ENCODE assay signal across 1 cellular context in the genomic region with DNA sequence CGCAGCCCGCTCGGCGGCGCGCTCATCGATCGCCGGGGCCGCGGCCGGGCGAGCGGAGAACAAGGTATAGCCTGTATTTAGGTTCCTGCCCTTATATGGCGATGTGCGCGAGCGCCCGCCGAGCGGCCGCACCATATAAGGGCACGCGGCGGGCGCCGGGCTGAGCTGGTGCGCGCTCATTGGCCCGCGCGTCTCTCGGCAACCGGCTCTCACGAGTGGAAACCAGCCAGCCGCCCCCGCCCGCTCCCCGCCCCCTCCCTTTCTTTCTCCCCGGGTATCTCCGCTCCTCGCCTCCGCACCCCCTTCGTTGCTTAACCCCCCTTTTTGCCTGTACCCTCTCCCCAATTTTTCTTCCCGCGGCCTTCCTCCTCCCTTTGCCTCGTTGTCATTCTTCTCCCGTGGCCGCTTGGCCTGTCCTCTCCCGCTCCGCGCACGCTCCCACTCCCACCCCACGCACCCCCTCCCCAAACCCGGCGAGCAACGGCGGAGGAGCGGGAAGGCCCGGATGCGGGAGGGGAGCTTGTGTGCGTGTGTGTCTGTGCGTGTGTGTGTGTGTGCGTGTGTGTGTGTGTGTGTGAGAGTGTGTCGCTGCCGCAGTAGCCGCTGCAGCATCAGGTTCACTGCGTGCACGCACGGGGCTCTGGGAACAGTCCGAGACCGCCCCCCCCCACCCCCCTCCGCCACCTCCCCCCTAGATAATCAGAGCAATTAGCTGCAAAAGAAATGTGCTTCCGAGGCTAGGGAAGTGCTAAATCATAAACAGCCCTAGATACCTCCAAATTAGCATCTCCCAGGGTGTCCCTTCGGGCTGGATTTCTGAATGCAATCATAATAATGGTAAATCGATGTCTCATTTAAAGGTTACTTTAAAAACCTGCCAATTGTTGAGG.
A peak's percentile ranks its signal among the peaks of the same experiment; 100 is the strongest.
TF ChIP-seq lines count a peak whose summit lies in the region.

No MANE protein-coding gene starts in this region.

TF ChIP-seq in HepG2, 621 proteins besides CTCF, POLR2A, EP300 and RAD21 (continues in another document):
- TF ChIP-seq HOXA7 (CRISPR knock-in tag; IDR thresholded peaks at IDR 0.05) = no peak
- TF ChIP-seq ZNF180 (CRISPR knock-in tag; IDR thresholded peaks at IDR 0.05; ENCODE audit: borderline replicate concordance, low read depth) = no peak
- no peak for TF ChIP-seq HCFC1 (IDR thresholded peaks at IDR 0.05; ENCODE audit: low read depth, low read length)
- no peak for TF ChIP-seq ZNF12 (CRISPR knock-in tag; IDR thresholded peaks at IDR 0.05)
- TF ChIP-seq ZFX (CRISPR knock-in tag; IDR thresholded peaks at IDR 0.05; ENCODE audit: low read depth) = 0 out of 2 replicates have a peak, but pooled peaks have one; percentile 19
- TF ChIP-seq RFX3 (CRISPR knock-in tag; IDR thresholded peaks at IDR 0.05) = peak; percentile 61
- no peak for TF ChIP-seq CHD4 (IDR thresholded peaks at IDR 0.05; ENCODE audit: borderline replicate concordance, low read length)
- TF ChIP-seq GATAD1 (CRISPR knock-in tag; IDR thresholded peaks at IDR 0.05) = 0 out of 2 replicates have a peak, but pooled peaks have one; percentile 5
- TF ChIP-seq TARDBP (CRISPR knock-in tag; IDR thresholded peaks at IDR 0.05) = no peak
- TF ChIP-seq ZFP36 (IDR thresholded peaks at IDR 0.05; ENCODE audit: borderline replicate concordance, low read depth, low read length, partially characterized antibody) = peak; percentile 96
- TF ChIP-seq SRSF1 (optimal IDR thresholded peaks at IDR 0.05; ENCODE audit: low read depth, low read length) = no peak
- no peak for TF ChIP-seq KLF12 (CRISPR knock-in tag; IDR thresholded peaks at IDR 0.05; ENCODE audit: borderline replicate concordance)
- TF ChIP-seq, protein P1, sequence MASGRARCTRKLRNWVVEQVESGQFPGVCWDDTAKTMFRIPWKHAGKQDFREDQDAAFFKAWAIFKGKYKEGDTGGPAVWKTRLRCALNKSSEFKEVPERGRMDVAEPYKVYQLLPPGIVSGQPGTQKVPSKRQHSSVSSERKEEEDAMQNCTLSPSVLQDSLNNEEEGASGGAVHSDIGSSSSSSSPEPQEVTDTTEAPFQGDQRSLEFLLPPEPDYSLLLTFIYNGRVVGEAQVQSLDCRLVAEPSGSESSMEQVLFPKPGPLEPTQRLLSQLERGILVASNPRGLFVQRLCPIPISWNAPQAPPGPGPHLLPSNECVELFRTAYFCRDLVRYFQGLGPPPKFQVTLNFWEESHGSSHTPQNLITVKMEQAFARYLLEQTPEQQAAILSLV (CRISPR knock-in tag; IDR thresholded peaks at IDR 0.05; ENCODE audit: borderline replicate concordance) = no peak
- TF ChIP-seq ZNF570 (CRISPR knock-in tag; IDR thresholded peaks at IDR 0.05; ENCODE audit: borderline replicate concordance) = no peak
- TF ChIP-seq CEBPZ (IDR thresholded peaks at IDR 0.05; ENCODE audit: low read length) = no peak
- no peak for TF ChIP-seq HNF4A (CRISPR knock-in tag; IDR thresholded peaks at IDR 0.05)
- peak; percentile 75 for TF ChIP-seq PCBP1 (IDR thresholded peaks at IDR 0.05; ENCODE audit: borderline replicate concordance, low read depth, low read length)
- TF ChIP-seq NKX3-1 (CRISPR knock-in tag; IDR thresholded peaks at IDR 0.05) = no peak
- TF ChIP-seq KLF16 (CRISPR knock-in tag; IDR thresholded peaks at IDR 0.05) = no peak
- TF ChIP-seq FOXP4 (CRISPR knock-in tag; IDR thresholded peaks at IDR 0.05) = no peak
- TF ChIP-seq, protein P2, sequence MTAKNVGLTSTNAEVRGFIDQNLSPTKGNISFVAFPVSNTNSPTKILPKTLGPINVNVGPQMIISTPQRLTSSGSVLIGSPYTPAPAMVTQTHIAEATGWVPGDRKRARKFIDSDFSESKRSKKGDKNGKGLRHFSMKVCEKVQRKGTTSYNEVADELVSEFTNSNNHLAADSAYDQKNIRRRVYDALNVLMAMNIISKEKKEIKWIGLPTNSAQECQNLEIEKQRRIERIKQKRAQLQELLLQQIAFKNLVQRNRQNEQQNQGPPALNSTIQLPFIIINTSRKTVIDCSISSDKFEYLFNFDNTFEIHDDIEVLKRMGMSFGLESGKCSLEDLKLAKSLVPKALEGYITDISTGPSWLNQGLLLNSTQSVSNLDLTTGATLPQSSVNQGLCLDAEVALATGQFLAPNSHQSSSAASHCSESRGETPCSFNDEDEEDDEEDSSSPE (CRISPR knock-in tag; IDR thresholded peaks at IDR 0.05) = peak; percentile 63
- TF ChIP-seq, protein P3, sequence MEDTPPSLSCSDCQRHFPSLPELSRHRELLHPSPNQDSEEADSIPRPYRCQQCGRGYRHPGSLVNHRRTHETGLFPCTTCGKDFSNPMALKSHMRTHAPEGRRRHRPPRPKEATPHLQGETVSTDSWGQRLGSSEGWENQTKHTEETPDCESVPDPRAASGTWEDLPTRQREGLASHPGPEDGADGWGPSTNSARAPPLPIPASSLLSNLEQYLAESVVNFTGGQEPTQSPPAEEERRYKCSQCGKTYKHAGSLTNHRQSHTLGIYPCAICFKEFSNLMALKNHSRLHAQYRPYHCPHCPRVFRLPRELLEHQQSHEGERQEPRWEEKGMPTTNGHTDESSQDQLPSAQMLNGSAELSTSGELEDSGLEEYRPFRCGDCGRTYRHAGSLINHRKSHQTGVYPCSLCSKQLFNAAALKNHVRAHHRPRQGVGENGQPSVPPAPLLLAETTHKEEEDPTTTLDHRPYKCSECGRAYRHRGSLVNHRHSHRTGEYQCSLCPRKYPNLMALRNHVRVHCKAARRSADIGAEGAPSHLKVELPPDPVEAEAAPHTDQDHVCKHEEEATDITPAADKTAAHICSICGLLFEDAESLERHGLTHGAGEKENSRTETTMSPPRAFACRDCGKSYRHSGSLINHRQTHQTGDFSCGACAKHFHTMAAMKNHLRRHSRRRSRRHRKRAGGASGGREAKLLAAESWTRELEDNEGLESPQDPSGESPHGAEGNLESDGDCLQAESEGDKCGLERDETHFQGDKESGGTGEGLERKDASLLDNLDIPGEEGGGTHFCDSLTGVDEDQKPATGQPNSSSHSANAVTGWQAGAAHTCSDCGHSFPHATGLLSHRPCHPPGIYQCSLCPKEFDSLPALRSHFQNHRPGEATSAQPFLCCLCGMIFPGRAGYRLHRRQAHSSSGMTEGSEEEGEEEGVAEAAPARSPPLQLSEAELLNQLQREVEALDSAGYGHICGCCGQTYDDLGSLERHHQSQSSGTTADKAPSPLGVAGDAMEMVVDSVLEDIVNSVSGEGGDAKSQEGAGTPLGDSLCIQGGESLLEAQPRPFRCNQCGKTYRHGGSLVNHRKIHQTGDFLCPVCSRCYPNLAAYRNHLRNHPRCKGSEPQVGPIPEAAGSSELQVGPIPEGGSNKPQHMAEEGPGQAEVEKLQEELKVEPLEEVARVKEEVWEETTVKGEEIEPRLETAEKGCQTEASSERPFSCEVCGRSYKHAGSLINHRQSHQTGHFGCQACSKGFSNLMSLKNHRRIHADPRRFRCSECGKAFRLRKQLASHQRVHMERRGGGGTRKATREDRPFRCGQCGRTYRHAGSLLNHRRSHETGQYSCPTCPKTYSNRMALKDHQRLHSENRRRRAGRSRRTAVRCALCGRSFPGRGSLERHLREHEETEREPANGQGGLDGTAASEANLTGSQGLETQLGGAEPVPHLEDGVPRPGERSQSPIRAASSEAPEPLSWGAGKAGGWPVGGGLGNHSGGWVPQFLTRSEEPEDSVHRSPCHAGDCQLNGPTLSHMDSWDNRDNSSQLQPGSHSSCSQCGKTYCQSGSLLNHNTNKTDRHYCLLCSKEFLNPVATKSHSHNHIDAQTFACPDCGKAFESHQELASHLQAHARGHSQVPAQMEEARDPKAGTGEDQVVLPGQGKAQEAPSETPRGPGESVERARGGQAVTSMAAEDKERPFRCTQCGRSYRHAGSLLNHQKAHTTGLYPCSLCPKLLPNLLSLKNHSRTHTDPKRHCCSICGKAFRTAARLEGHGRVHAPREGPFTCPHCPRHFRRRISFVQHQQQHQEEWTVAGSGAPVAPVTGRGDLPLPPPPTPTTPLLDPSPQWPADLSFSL (CRISPR knock-in tag; IDR thresholded peaks at IDR 0.05) = peak; percentile 66
- TF ChIP-seq NFYC (CRISPR knock-in tag; IDR thresholded peaks at IDR 0.05) = peak; percentile 74
- TF ChIP-seq SP140L (CRISPR knock-in tag; IDR thresholded peaks at IDR 0.05; ENCODE audit: borderline replicate concordance) = no peak
- 0 out of 2 replicates have a peak, but pooled peaks have one; percentile 31 for TF ChIP-seq GZF1 (CRISPR knock-in tag; IDR thresholded peaks at IDR 0.05)
- TF ChIP-seq SMC3 (IDR thresholded peaks at IDR 0.05; ENCODE audit: low read length) = no peak
- no peak for TF ChIP-seq ZNF362 (CRISPR knock-in tag; IDR thresholded peaks at IDR 0.05; ENCODE audit: borderline replicate concordance)
- TF ChIP-seq, protein P4, sequence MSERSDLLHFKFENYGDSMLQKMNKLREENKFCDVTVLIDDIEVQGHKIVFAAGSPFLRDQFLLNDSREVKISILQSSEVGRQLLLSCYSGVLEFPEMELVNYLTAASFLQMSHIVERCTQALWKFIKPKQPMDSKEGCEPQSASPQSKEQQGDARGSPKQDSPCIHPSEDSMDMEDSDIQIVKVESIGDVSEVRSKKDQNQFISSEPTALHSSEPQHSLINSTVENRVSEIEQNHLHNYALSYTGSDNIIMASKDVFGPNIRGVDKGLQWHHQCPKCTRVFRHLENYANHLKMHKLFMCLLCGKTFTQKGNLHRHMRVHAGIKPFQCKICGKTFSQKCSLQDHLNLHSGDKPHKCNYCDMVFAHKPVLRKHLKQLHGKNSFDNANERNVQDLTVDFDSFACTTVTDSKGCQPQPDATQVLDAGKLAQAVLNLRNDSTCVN (CRISPR knock-in tag; IDR thresholded peaks at IDR 0.05; ENCODE audit: borderline replicate concordance) = peak; percentile 83; the same call in 1 of the 2 replicates
- no peak for TF ChIP-seq SP4 (CRISPR knock-in tag; IDR thresholded peaks at IDR 0.05)
- no peak for TF ChIP-seq PPARG (CRISPR knock-in tag; conservative IDR thresholded peaks at IDR 0.05)
- no peak for TF ChIP-seq ZSCAN9 (CRISPR knock-in tag; IDR thresholded peaks at IDR 0.05; ENCODE audit: borderline replicate concordance)
- no peak for TF ChIP-seq HES4 (CRISPR knock-in tag; IDR thresholded peaks at IDR 0.05; ENCODE audit: borderline replicate concordance)
- no peak for TF ChIP-seq GLI4 (CRISPR knock-in tag; IDR thresholded peaks at IDR 0.05; ENCODE audit: borderline replicate concordance)
- TF ChIP-seq ZNF230 (CRISPR knock-in tag; IDR thresholded peaks at IDR 0.05) = no peak
- peak; percentile 66 for TF ChIP-seq RFX1 (IDR thresholded peaks at IDR 0.05)
- no peak for TF ChIP-seq SUZ12 (IDR thresholded peaks at IDR 0.05; ENCODE audit: low read depth, low read length)
- peak; percentile 92 for TF ChIP-seq HNRNPK (IDR thresholded peaks at IDR 0.05; ENCODE audit: low read depth, low read length, poor library complexity, severe bottlenecking)
- TF ChIP-seq, protein P5, sequence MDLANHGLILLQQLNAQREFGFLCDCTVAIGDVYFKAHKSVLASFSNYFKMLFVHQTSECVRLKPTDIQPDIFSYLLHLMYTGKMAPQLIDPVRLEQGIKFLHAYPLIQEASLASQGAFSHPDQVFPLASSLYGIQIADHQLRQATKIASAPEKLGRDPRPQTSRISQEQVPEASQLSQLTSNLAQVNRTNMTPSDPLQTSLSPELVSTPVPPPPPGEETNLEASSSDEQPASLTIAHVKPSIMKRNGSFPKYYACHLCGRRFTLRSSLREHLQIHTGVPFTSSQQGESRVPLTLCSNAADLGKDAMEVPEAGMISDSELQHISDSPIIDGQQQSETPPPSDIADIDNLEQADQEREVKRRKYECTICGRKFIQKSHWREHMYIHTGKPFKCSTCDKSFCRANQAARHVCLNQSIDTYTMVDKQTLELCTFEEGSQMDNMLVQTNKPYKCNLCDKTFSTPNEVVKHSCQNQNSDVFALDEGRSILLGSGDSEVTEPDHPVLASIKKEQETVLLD (CRISPR knock-in tag; IDR thresholded peaks at IDR 0.05; ENCODE audit: low read depth) = 0 out of 2 replicates have a peak, but pooled peaks have one; percentile 68
- no peak for TF ChIP-seq SMAD9 (CRISPR knock-in tag; IDR thresholded peaks at IDR 0.05)
- TF ChIP-seq ARHGAP35 (CRISPR knock-in tag; IDR thresholded peaks at IDR 0.05; ENCODE audit: borderline replicate concordance) = no peak
